In the genomic region with DNA sequence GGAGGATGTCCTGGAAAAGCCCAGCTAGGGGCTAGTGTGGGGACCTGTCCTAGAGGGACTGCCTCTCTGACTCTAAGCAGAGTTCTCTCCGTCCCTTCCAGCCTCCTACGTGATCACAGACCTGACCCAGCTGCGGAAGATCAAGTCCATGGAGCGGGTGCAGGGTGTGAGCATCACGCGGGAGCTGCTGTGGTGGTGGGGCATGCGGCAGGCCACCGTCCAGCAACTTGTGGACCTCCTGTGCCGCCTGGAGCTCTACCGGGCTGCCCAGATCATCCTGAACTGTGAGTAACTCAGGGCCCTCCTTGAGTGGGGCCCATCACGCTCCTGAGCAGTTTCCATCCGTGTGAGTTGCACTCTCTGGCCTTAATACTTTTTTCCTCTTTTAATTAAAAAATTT, we compare ENCODE assay signal across 31 cellular contexts.
"Had no signal": no experiment of that assay in that cellular context is flagged by ENCODE, and none has a peak within 500 bp of the region (broad histone marks: within the 10 kb centered on the region; RNA-seq: fewer than 3 reads in every experiment).

No MANE protein-coding gene starts in this region.

- H3K36me3 ChIP-seq: cardiac muscle cell, MG63 had no signal

- H3K27ac ChIP-seq: ascending aorta, cardiac muscle cell had no signal

- DNase-seq: activated CD4-positive, alpha-beta T cell treated with anti-CD3 and anti-CD28 coated beads, Interleukin-2, amount 10 ng/mL, durations not matched to agents 24 days and 14 days; activated CD4-positive, alpha-beta T cell treated with anti-CD3 and anti-CD28 coated beads, Interleukin-2, amount 50 U/mL, for 4 hours; activated CD8-positive, alpha-beta T cell treated with anti-CD3 and anti-CD28 coated beads for 36 hours; activated gamma-delta T cell; activated naive CD4-positive, alpha-beta T cell treated with Interleukin-2 at 50 U/mL for 16 hours; activated naive CD8-positive, alpha-beta T cell treated with anti-CD3 and anti-CD28 coated beads, Interleukin-2, amount 10 ng/mL, durations not matched to agents 7 days and 5 days; activated T-cell treated with anti-CD3 and anti-CD28 coated beads, Interleukin-2, amount 50 U/mL, for 1 hour; activated T-cell treated with anti-CD3 and anti-CD28 coated beads, Interleukin-2, amount 50 U/mL, for 72 hours; amygdala; Kasumi-1; KG1; MG63; NCI-H1092; NCI-H1417; NCI-H146; NCI-H187; NCI-H2081; NCI-H2171 treated with DMSO at 0.1 percent for 48 hours; NCI-H2227 treated with DMSO at 0.1 percent for 48 hours; NCI-H446; NCI-H524 treated with DMSO at 0.1 percent for 48 hours; PC-3; Peyer's patch; Right ventricle myocardium superior; RPMI8226; SW 1271; T-helper 1 cell; T1000 had no signal

- ATAC-seq: activated CD8-positive, alpha-beta T cell treated with anti-CD3 and anti-CD28 coated beads for 36 hours; activated T-cell treated with anti-CD3 and anti-CD28 coated beads, Interleukin-2, amount 50 U/mL, for 72 hours; activated T-helper 17 cell treated with anti-CD3 and anti-CD28 coated beads, Interleukin-2, amount 50 U/mL, for 72 hours; PC-3 had no signal

- H3K9me3 ChIP-seq: ascending aorta, MG63, Peyer's patch had no signal

- H3K4me3 ChIP-seq: ascending aorta, cardiac muscle cell, MG63, Peyer's patch had no signal

- H3K27me3 ChIP-seq: ascending aorta, cardiac muscle cell, MG63, Peyer's patch had no signal
